Comparison of ENCODE assay signal across 1 cellular context in genomic region chrX:52933976-52934703, GRCh38.
TF ChIP-seq lines count a peak whose summit lies in the region.

No MANE protein-coding gene starts in this region.

TF ChIP-seq in SK-N-SH, 30 proteins besides CTCF, POLR2A, EP300 and RAD21 (continued from another document):
- TF ChIP-seq REST (IDR thresholded peaks at IDR 0.05; ENCODE audit: low read depth, low read length) (no peak), GABPA (IDR thresholded peaks at IDR 0.05; ENCODE audit: low read depth) (no peak), USF2 (IDR thresholded peaks at IDR 0.05; ENCODE audit: borderline replicate concordance, low read depth, low read length) (no peak)
